ENCODE assay signal across 18 cellular contexts in the genomic region with DNA sequence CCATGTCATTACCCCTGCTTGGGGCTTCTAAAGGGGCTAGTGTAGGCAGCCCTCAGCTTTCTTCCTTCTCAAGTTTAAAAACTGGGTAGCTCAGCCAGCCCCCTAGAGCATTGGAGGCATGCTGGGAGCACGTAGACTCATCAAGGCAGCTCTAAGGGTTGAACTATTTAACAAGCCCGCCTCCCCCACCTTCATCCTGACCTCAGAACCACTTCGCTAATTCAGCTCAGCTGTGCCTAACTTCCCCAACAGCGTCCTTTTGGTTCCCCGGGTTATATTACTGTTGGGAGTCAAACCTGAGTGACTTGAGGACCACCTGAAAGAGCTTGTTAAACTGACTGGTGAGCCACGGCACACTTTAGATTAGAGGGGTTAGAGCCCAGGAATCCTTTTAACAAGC. TPM values are rescaled to one million over a fixed set of nuclear protein-coding genes. Genes with fewer than 3 reads are reported as not detected.
DNase-seq lines count a peak whose midpoint lies in the region; ATAC-seq, FAIRE-seq and TF ChIP-seq lines count a peak whose summit lies in the region.
"Had no signal": no experiment of that assay in that cellular context is flagged by ENCODE, and none has a peak within 500 bp of the region (broad histone marks: within the 10 kb centered on the region; RNA-seq: fewer than 3 reads in every experiment).

No MANE protein-coding gene starts in this region.

- no peak for FAIRE-seq in K562 (lab: Jason Lieb, UNC)

- no peak for TF ChIP-seq POLR2A in K562 (conservative IDR thresholded peaks at IDR 0.05)

- H3K4me1 ChIP-seq in right atrium auricular region = peaks cover 0 to 55% of the 10 kb centered on the region in 2 donors
- peaks cover 17 to 27% of the 10 kb centered on the region in 2 experiments for H3K4me1 ChIP-seq in K562 (replicated peaks in 1 of 2; ENCODE audit: control insufficient read depth in 2 of 2, insufficient read depth in 2 of 2, low read length in 2 of 2)
- peaks cover 21% of the 10 kb centered on the region for H3K4me1 ChIP-seq in parathyroid adenoma

- 80% methylated on average over 4 of the region's 6 CpGs for WGBS in K562 (ENCODE audit: insufficient coverage, low coverage, missing lambda C conversion rate)

- H3K79me2 ChIP-seq in K562 (ENCODE audit: control insufficient read depth, insufficient read depth, low read length) = no peaks in the 10 kb centered on the region; the same call in 1 of the 3 replicates
- no peaks in the 10 kb centered on the region for H3K79me2 ChIP-seq in parathyroid adenoma

- H3K27ac ChIP-seq in right atrium auricular region (peak overlapping the region; percentile 56 to 75), K562 (ENCODE audit: extremely low read depth, low read depth, low read length) (no peak overlapping the region), parathyroid adenoma (peak overlapping the region; percentile 49)
- H3K27ac ChIP-seq: brain microvascular endothelial cell had no signal

- intact Hi-C loops in left cardiac atrium (cut with DNase I) (no loop called here), K562 (cut with micrococcal nuclease) (no loop called here)

- CTCF ChIA-PET in K562 (lab: Yijun Ruan, JAX; ENCODE audit: low intra/inter-chr PET ratio) = no interaction called here

- POLR2A ChIA-PET in K562 (lab: Yijun Ruan, JAX) = interaction anchor here (1.1 kb wide), 1 partner anchor 20 kb away, joined by 3 read pairs; no protein-coding TSS in a partner anchor

- no peak for ATAC-seq in left cardiac atrium
- peak; percentile 23 for ATAC-seq in K562
- ATAC-seq in GM21515 (IDR thresholded peaks at IDR 0.05; ENCODE audit: unreplicated experiment) = no peak
- ATAC-seq: Panc1 had no signal

- H3K9me3 ChIP-seq in right atrium auricular region (no peaks in the 10 kb centered on the region), K562 (replicated peaks; ENCODE audit: control insufficient read depth, insufficient read depth, low read depth, low read length) (no peaks in the 10 kb centered on the region), parathyroid adenoma (ENCODE audit: control insufficient read depth, low read length) (no peaks in the 10 kb centered on the region)
- H3K9me3 ChIP-seq: upper lobe of left lung had no signal

- H3K9ac ChIP-seq in K562 (ENCODE audit: insufficient read depth in 1 of 2, low read depth in 2 of 2, low read length in 2 of 2) (peak overlapping the region in 1 of 2 experiments; percentile 21; a peak in 1 of 4 replicates), parathyroid adenoma (no peak overlapping the region)

- TF ChIP-seq RAD21 in K562 (CRISPR knock-in tag; conservative IDR thresholded peaks at IDR 0.05 in 1 of 2, IDR thresholded peaks at IDR 0.05 in 1 of 2) = no peak

- no peak overlapping the region for H3K4me3 ChIP-seq in right atrium auricular region
- no peak overlapping the region for H3K4me3 ChIP-seq in K562
- no peak overlapping the region for H3K4me3 ChIP-seq in parathyroid adenoma (ENCODE audit: low read depth, low read length)
- H3K4me3 ChIP-seq: dorsolateral prefrontal cortex, lung, upper lobe of left lung had no signal

- H3K4me2 ChIP-seq in K562 (ENCODE audit: insufficient read depth, low read length) (no peak overlapping the region), parathyroid adenoma (ENCODE audit: low read length) (no peak overlapping the region)

- DNase-seq in right atrium auricular region (ENCODE audit: low spot score) = no peak
- DNase-seq in left cardiac atrium = no peak
- DNase-seq in K562 (ENCODE audit: extremely low read depth in 1 of 4, low spot score in 3 of 4) = no peak
- no peak for DNase-seq in CD1c-positive myeloid dendritic cell (ENCODE audit: extremely low spot score)
- no peak for DNase-seq in HuH-7.5 (ENCODE audit: low spot score)
- DNase-seq in middle frontal gyrus (ENCODE audit: extremely low spot score, low spot score) = no peak
- DNase-seq: activated CD4-positive, alpha-beta T cell treated with anti-CD3 and anti-CD28 coated beads, Interleukin-2, amount 10 ng/mL, durations not matched to agents 7 days and 5 days; activated T-cell treated with anti-CD3 and anti-CD28 coated beads, Interleukin-2, amount 50 U/mL, for 1 hour; brain microvascular endothelial cell; dorsolateral prefrontal cortex; naive B cell; NCI-H1436 treated with DMSO at 0.1 percent for 48 hours; NCI-H748 treated with DMSO at 0.1 percent for 48 hours; upper lobe of left lung had no signal

- H2AFZ ChIP-seq in K562 (ENCODE audit: low read depth, low read length) (no peak overlapping the region), parathyroid adenoma (no peak overlapping the region)

- H4K20me1 ChIP-seq in K562 (replicated peaks; ENCODE audit: control insufficient read depth, insufficient read depth, low read length) = no peaks in the 10 kb centered on the region; the same call in 1 of the 2 replicates

- no peak for TF ChIP-seq EP300 in K562 (IDR thresholded peaks at IDR 0.05; ENCODE audit: low read length)

- TF ChIP-seq CTCF in right atrium auricular region (IDR thresholded peaks at IDR 0.05) = no peak
- TF ChIP-seq CTCF in K562 (IDR thresholded peaks at IDR 0.05 in 2 of 3, conservative IDR thresholded peaks at IDR 0.05 in 1 of 3; ENCODE audit: insufficient read depth in 2 of 3, low read depth in 1 of 3, low read length in 3 of 3) = no peak
- no peak for TF ChIP-seq CTCF in parathyroid adenoma (IDR thresholded peaks at IDR 0.05)

- peaks cover 8% of the 10 kb centered on the region for H3K9me1 ChIP-seq in K562 (ENCODE audit: control insufficient read depth, insufficient read depth, low read length)

- no TSS peak for BruUV-seq in K562 (replicated peaks; lab: Mats Ljungman, UMichigan)

- in situ Hi-C loops in K562 (cut with MboI) = no loop called here

- H3K27me3 ChIP-seq in right atrium auricular region = no peaks in the 10 kb centered on the region
- no peaks in the 10 kb centered on the region for H3K27me3 ChIP-seq in K562 (ENCODE audit: control insufficient read depth in 2 of 2, insufficient read depth in 2 of 2, low read length in 2 of 2)
- no peaks in the 10 kb centered on the region for H3K27me3 ChIP-seq in parathyroid adenoma (ENCODE audit: control insufficient read depth, insufficient read depth, low read length)
- H3K27me3 ChIP-seq: brain microvascular endothelial cell, dorsolateral prefrontal cortex, upper lobe of left lung had no signal

- peaks cover 19% of the 10 kb centered on the region for H3K36me3 ChIP-seq in right atrium auricular region
- peaks cover 44% of the 10 kb centered on the region; the same call in 2 of the 3 replicates for H3K36me3 ChIP-seq in K562 (ENCODE audit: control insufficient read depth, insufficient read depth, low read length)
- no peaks in the 10 kb centered on the region for H3K36me3 ChIP-seq in parathyroid adenoma (ENCODE audit: control insufficient read depth, insufficient read depth, low read length)

TF ChIP-seq in K562, 482 proteins besides CTCF, POLR2A, EP300 and RAD21:
- no peak for TF ChIP-seq GATA2 (CRISPR knock-in tag; IDR thresholded peaks at IDR 0.05)
- TF ChIP-seq ZBTB17 (CRISPR knock-in tag; IDR thresholded peaks at IDR 0.05) = no peak
- no peak for TF ChIP-seq SUPT5H (IDR thresholded peaks at IDR 0.05)
- TF ChIP-seq ZNF197 (CRISPR knock-in tag; IDR thresholded peaks at IDR 0.05; ENCODE audit: low read depth) = no peak
TF ChIP-seq in K562: peak in this region for 0.

RNA-seq across cellular contexts. Expression of gene MAX, which starts 30.1 kb away (rescaled TPM):
- total RNA-seq in right atrium auricular region (10 to 100 TPM; 37.0 to 67.5 TPM), left cardiac atrium (10 to 100 TPM; 71.1 to 81.1 TPM), K562 (2014; rRNA removed) (40.9 and 63.6 TPM in 2 replicates), K562 (2014; rRNA removed; fragmentation: Illumina TruSeq; extraction: Trizol) (38.3 and 40.5 TPM in 2 replicates), K562 (2015; rRNA removed; fragmentation: Illumina TruSeq; extraction: Trizol) (50.3 and 52.1 TPM in 2 replicates), K562 (2021) (88.8 and 96.5 TPM in 2 replicates)
- total RNA-seq in K562 (2011; cell fraction: chromatin; rRNA removed; ENCODE audit: low replicate concordance) = 73.6 and 82.8 TPM in 2 replicates
- 44.7 and 51.0 TPM in 2 replicates for total RNA-seq in K562 (2011; cell fraction: nucleolus; rRNA removed)
- total RNA-seq in K562 (2011; cell fraction: nucleoplasm; rRNA removed) = 59.2 and 80.7 TPM in 2 replicates
- polyA plus RNA-seq in K562 (2011; rRNA removed) (51.6 and 55.3 TPM in 2 replicates), K562 (2014; fragmentation: Illumina TruSeq; extraction: Trizol) (63.3 and 84.7 TPM in 2 replicates), K562 (2014; fragmentation: Nextera tagmentation; extraction: Ambion mirVana) (10 to 100 TPM; 15.4 to 32.7 TPM), K562 (2014; rRNA removed) (63.0 and 81.9 TPM in 2 replicates)
- 34.4 and 50.1 TPM in 2 replicates for polyA plus RNA-seq in K562 (2011; cell fraction: cytosol; rRNA removed)
- 107 and 161 TPM in 2 replicates for polyA plus RNA-seq in K562 (2011; cell fraction: nucleus; rRNA removed)
- 36.0 and 46.4 TPM in 2 replicates for polyA plus RNA-seq in K562 (2012)
- polyA minus RNA-seq in K562 (2011; rRNA and poly(A)+ RNA removed) = 42.4 and 43.0 TPM in 2 replicates
- 19.2 and 19.5 TPM in 2 replicates for polyA minus RNA-seq in K562 (2011; cell fraction: cytosol; rRNA and poly(A)+ RNA removed)
- polyA minus RNA-seq in K562 (2011; cell fraction: nucleus; rRNA and poly(A)+ RNA removed) = 35.8 and 40.4 TPM in 2 replicates
